In the genomic region with DNA sequence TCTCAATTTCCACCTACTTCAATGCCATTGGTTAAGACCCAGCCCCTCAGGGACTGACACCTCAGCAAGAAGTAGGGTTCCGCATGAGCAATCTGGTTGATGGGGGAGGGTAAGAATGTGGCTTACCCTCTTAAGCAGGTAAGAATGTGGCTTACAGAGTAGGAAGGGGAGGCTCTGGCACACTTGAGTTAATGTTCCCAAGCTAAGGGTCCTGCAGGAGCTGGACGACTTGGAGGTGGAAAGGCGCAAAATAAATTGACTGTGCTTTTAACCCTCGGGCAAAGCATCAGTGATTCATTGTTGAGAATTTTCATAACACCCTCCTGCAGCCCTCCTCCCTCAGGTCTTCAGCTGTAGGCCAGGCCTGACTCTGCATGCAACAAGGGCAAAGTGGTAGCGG, we compare ENCODE assay signal across 1 cellular context.
TF ChIP-seq lines count a peak whose summit lies in the region.

No MANE protein-coding gene starts in this region.

TF ChIP-seq in GM23338, 12 proteins besides CTCF, POLR2A, EP300 and RAD21:
- TF ChIP-seq REST (IDR thresholded peaks at IDR 0.05; ENCODE audit: unreplicated experiment) (no peak), ZNF331 (CRISPR knock-in tag; IDR thresholded peaks at IDR 0.05; ENCODE audit: low read depth) (no peak), CREB1 (CRISPR knock-in tag; IDR thresholded peaks at IDR 0.05; ENCODE audit: low read depth) (0 out of 2 replicates have a peak, but pooled peaks have one; percentile 43), POLR2AphosphoS5 (IDR thresholded peaks at IDR 0.05; ENCODE audit: low read depth) (no peak), NANOG (IDR thresholded peaks at IDR 0.05; ENCODE audit: borderline replicate concordance) (no peak)
